In genomic region chr17:44210342-44211192, GRCh38 we compare ENCODE assay signal across 1 cellular context.
TF ChIP-seq lines count a peak whose summit lies in the region.

No MANE protein-coding gene starts in this region.

TF ChIP-seq in K562, 482 proteins besides CTCF, POLR2A, EP300 and RAD21 (continued from another document and continues in another):
- TF ChIP-seq, protein P1, sequence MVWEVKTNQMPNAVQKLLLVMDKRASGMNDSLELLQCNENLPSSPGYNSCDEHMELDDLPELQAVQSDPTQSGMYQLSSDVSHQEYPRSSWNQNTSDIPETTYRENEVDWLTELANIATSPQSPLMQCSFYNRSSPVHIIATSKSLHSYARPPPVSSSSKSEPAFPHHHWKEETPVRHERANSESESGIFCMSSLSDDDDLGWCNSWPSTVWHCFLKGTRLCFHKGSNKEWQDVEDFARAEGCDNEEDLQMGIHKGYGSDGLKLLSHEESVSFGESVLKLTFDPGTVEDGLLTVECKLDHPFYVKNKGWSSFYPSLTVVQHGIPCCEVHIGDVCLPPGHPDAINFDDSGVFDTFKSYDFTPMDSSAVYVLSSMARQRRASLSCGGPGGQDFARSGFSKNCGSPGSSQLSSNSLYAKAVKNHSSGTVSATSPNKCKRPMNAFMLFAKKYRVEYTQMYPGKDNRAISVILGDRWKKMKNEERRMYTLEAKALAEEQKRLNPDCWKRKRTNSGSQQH (CRISPR knock-in tag; IDR thresholded peaks at IDR 0.05), result 0 out of 2 replicates have a peak, but pooled peaks have one; percentile 10
- TF ChIP-seq RBM39 (optimal IDR thresholded peaks at IDR 0.05; ENCODE audit: low read depth, low read length) (no peak), UBTF (IDR thresholded peaks at IDR 0.05; ENCODE audit: borderline replicate concordance in 1 of 2, low read depth in 2 of 2, low read length in 2 of 2) (peak; percentile 77 to 88; a peak in 3 of 4 replicates), ZNF263 (CRISPR knock-in tag; IDR thresholded peaks at IDR 0.05; ENCODE audit: borderline replicate concordance) (peak; percentile 57; the same call in 1 of the 2 replicates), CUX1 (CRISPR knock-in tag; IDR thresholded peaks at IDR 0.05) (0 out of 2 replicates have a peak, but pooled peaks have one; percentile 42), ZNF589 (CRISPR knock-in tag; IDR thresholded peaks at IDR 0.05; ENCODE audit: low read depth) (no peak), ILK (tag; IDR thresholded peaks at IDR 0.05; ENCODE audit: borderline replicate concordance, low read depth) (no peak), FOXP1 (CRISPR knock-in tag; IDR thresholded peaks at IDR 0.05) (peak; percentile 90), HIVEP1 (CRISPR knock-in tag; IDR thresholded peaks at IDR 0.05) (no peak), HMG20A (CRISPR knock-in tag; conservative IDR thresholded peaks at IDR 0.05) (no peak), SMAD4 (CRISPR knock-in tag; conservative IDR thresholded peaks at IDR 0.05) (peak; percentile 98), ZFP36 (IDR thresholded peaks at IDR 0.05; ENCODE audit: low read depth, low read length, partially characterized antibody) (peak; percentile 23), ZNF431 (CRISPR knock-in tag; IDR thresholded peaks at IDR 0.05) (peak; percentile 47; the same call in 1 of the 2 replicates), ETV6 (IDR thresholded peaks at IDR 0.05; ENCODE audit: borderline replicate concordance in 1 of 2, low read depth in 2 of 2, low read length in 1 of 2) (no peak; a peak in 1 of 4 replicates), ETV6 (CRISPR knock-in tag; IDR thresholded peaks at IDR 0.05; ENCODE audit: borderline replicate concordance) (peak; percentile 71; the same call in 1 of the 2 replicates), CTBP1 (IDR thresholded peaks at IDR 0.05; ENCODE audit: borderline replicate concordance) (peak; percentile 90), FOXJ3 (CRISPR knock-in tag; IDR thresholded peaks at IDR 0.05) (no peak), L3MBTL2 (IDR thresholded peaks at IDR 0.05) (peak; percentile 95), NEUROD1 (IDR thresholded peaks at IDR 0.05; ENCODE audit: borderline replicate concordance, low read depth, low read length, partially characterized antibody) (peak; percentile 81), NCOA6 (IDR thresholded peaks at IDR 0.05) (no peak), MTA2 (IDR thresholded peaks at IDR 0.05; ENCODE audit: low read depth) (no peak), PHF8 (IDR thresholded peaks at IDR 0.05; ENCODE audit: borderline replicate concordance, low read length) (no peak), RBM15 (IDR thresholded peaks at IDR 0.05; ENCODE audit: insufficient read depth, low read length) (no peak), ZNF239 (CRISPR knock-in tag; IDR thresholded peaks at IDR 0.05) (no peak), SIN3B (IDR thresholded peaks at IDR 0.05; ENCODE audit: low read depth) (0 out of 2 replicates have a peak, but pooled peaks have one; percentile 36), TEAD1 (CRISPR knock-in tag; IDR thresholded peaks at IDR 0.05) (peak in 1 of 2 experiments; percentile 69; a peak in 2 of 4 replicates), ATF1 (CRISPR knock-in tag; IDR thresholded peaks at IDR 0.05) (no peak), ATF1 (tag; IDR thresholded peaks at IDR 0.05) (peak; percentile 54), ZNF551 (CRISPR knock-in tag; IDR thresholded peaks at IDR 0.05) (no peak), VEZF1 (CRISPR knock-in tag; IDR thresholded peaks at IDR 0.05) (peak; percentile 92), PATZ1 (CRISPR knock-in tag; IDR thresholded peaks at IDR 0.05; ENCODE audit: borderline replicate concordance) (no peak), CBX2 (IDR thresholded peaks at IDR 0.05; ENCODE audit: insufficient read depth, low read length, poor library complexity, severe bottlenecking) (no peak), RBBP5 (IDR thresholded peaks at IDR 0.05; ENCODE audit: borderline replicate concordance, insufficient read depth, low read length, poor library complexity, severe bottlenecking) (peak; percentile 43), PHB (CRISPR knock-in tag; IDR thresholded peaks at IDR 0.05) (no peak), GABPB1 (CRISPR knock-in tag; IDR thresholded peaks at IDR 0.05) (peak; percentile 82), FUS (optimal IDR thresholded peaks at IDR 0.05; ENCODE audit: low read depth, low read length) (peak; percentile 95), ZEB2 (IDR thresholded peaks at IDR 0.05) (no peak), DMBX1 (CRISPR knock-in tag; IDR thresholded peaks at IDR 0.05; ENCODE audit: borderline replicate concordance) (peak; percentile 77; the same call in 1 of the 2 replicates), FIP1L1 (IDR thresholded peaks at IDR 0.05; ENCODE audit: low read depth, low read length, poor library complexity, severe bottlenecking) (peak; percentile 98), EP400 (IDR thresholded peaks at IDR 0.05) (peak; percentile 67; the same call in 1 of the 2 replicates), ZBTB43 (CRISPR knock-in tag; IDR thresholded peaks at IDR 0.05) (no peak), ZNF175 (CRISPR knock-in tag; IDR thresholded peaks at IDR 0.05; ENCODE audit: low read depth) (peak; percentile 66; the same call in 1 of the 2 replicates)
- TF ChIP-seq, protein P2, sequence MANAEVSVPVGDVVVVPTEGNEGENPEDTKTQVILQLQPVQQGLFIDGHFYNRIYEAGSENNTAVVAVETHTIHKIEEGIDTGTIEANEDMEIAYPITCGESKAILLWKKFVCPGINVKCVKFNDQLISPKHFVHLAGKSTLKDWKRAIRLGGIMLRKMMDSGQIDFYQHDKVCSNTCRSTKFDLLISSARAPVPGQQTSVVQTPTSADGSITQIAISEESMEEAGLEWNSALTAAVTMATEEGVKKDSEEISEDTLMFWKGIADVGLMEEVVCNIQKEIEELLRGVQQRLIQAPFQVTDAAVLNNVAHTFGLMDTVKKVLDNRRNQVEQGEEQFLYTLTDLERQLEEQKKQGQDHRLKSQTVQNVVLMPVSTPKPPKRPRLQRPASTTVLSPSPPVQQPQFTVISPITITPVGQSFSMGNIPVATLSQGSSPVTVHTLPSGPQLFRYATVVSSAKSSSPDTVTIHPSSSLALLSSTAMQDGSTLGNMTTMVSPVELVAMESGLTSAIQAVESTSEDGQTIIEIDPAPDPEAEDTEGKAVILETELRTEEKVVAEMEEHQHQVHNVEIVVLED (CRISPR knock-in tag; IDR thresholded peaks at IDR 0.05), result no peak
- TF ChIP-seq, protein P3, sequence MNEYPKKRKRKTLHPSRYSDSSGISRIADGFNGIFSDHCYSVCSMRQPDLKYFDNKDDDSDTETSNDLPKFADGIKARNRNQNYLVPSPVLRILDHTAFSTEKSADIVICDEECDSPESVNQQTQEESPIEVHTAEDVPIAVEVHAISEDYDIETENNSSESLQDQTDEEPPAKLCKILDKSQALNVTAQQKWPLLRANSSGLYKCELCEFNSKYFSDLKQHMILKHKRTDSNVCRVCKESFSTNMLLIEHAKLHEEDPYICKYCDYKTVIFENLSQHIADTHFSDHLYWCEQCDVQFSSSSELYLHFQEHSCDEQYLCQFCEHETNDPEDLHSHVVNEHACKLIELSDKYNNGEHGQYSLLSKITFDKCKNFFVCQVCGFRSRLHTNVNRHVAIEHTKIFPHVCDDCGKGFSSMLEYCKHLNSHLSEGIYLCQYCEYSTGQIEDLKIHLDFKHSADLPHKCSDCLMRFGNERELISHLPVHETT (CRISPR knock-in tag; conservative IDR thresholded peaks at IDR 0.05 in 1 of 2, IDR thresholded peaks at IDR 0.05 in 1 of 2), result peak in 1 of 2 experiments; percentile 75; a peak in 1 of 4 replicates
- TF ChIP-seq, protein P4, sequence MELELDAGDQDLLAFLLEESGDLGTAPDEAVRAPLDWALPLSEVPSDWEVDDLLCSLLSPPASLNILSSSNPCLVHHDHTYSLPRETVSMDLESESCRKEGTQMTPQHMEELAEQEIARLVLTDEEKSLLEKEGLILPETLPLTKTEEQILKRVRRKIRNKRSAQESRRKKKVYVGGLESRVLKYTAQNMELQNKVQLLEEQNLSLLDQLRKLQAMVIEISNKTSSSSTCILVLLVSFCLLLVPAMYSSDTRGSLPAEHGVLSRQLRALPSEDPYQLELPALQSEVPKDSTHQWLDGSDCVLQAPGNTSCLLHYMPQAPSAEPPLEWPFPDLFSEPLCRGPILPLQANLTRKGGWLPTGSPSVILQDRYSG (tag; conservative IDR thresholded peaks at IDR 0.05; ENCODE audit: low read depth), result 0 out of 2 replicates have a peak, but pooled peaks have one; percentile 34
- TF ChIP-seq, protein P5, sequence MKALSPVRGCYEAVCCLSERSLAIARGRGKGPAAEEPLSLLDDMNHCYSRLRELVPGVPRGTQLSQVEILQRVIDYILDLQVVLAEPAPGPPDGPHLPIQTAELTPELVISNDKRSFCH (CRISPR knock-in tag; IDR thresholded peaks at IDR 0.05), result no peak
- TF ChIP-seq, protein P5 (tag; IDR thresholded peaks at IDR 0.05), result peak; percentile 81
